ENCODE assay signal across 1 cellular context in the genomic region with DNA sequence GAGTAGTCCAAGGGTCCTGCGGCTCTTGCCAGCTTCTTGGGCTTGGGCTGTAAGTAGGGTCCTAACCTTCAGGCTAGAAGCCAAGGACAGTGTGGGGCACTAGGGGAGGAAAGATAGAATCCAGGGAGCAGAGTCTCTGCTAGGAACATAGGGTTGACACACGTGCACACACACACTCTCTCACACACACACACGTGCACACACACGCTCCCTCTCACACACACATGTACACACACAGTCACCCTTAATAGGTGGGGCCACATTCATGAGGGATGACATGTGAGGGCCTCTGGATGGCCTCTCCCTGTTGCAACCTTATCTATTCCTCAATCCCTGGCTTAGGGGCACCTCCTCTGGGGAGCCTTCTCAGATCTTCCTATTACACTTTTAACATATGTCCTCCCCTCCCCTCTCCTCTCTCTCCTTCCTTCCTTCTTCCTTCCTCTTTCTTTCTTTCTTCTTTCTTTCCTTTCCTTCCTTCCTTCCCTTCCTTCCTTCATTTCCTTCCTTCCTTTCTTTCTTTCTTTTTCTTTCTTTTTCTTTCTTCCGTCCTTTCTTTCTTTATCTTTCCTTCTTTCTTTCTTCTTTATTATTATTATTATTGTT.
TF ChIP-seq lines count a peak whose summit lies in the region.

No MANE protein-coding gene starts in this region.

TF ChIP-seq in HepG2, 621 proteins besides CTCF, POLR2A, EP300 and RAD21:
- TF ChIP-seq ZNF230 (CRISPR knock-in tag; IDR thresholded peaks at IDR 0.05), result no peak
- no peak for TF ChIP-seq ZNF180 (CRISPR knock-in tag; IDR thresholded peaks at IDR 0.05; ENCODE audit: borderline replicate concordance, low read depth)
- no peak for TF ChIP-seq FOXK1 (CRISPR knock-in tag; IDR thresholded peaks at IDR 0.05; ENCODE audit: borderline replicate concordance, low read depth)
- TF ChIP-seq ELF3 (CRISPR knock-in tag; IDR thresholded peaks at IDR 0.05), result no peak
- peak; percentile 29; the same call in 1 of the 2 replicates for TF ChIP-seq FOXK2 (IDR thresholded peaks at IDR 0.05)
- TF ChIP-seq, protein P1, sequence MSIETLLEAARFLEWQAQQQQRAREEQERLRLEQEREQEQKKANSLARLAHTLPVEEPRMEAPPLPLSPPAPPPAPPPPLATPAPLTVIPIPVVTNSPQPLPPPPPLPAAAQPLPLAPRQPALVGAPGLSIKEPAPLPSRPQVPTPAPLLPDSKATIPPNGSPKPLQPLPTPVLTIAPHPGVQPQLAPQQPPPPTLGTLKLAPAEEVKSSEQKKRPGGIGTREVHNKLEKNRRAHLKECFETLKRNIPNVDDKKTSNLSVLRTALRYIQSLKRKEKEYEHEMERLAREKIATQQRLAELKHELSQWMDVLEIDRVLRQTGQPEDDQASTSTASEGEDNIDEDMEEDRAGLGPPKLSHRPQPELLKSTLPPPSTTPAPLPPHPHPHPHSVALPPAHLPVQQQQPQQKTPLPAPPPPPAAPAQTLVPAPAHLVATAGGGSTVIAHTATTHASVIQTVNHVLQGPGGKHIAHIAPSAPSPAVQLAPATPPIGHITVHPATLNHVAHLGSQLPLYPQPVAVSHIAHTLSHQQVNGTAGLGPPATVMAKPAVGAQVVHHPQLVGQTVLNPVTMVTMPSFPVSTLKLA (IDR thresholded peaks at IDR 0.05), result peak; percentile 99
- TF ChIP-seq, protein P2, sequence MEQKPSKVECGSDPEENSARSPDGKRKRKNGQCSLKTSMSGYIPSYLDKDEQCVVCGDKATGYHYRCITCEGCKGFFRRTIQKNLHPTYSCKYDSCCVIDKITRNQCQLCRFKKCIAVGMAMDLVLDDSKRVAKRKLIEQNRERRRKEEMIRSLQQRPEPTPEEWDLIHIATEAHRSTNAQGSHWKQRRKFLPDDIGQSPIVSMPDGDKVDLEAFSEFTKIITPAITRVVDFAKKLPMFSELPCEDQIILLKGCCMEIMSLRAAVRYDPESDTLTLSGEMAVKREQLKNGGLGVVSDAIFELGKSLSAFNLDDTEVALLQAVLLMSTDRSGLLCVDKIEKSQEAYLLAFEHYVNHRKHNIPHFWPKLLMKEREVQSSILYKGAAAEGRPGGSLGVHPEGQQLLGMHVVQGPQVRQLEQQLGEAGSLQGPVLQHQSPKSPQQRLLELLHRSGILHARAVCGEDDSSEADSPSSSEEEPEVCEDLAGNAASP (CRISPR knock-in tag; IDR thresholded peaks at IDR 0.05; ENCODE audit: borderline replicate concordance), result no peak
